Comparison of ENCODE assay signal across 13 cellular contexts in genomic region chr12:106144847-106145246, GRCh38. TPM values are rescaled to one million over a fixed set of nuclear protein-coding genes. Genes with fewer than 3 reads are reported as not detected.
DNase-seq lines count a peak whose midpoint lies in the region; ATAC-seq lines count a peak whose summit lies in the region.
"Had no signal": no experiment of that assay in that cellular context is flagged by ENCODE, and none has a peak within 500 bp of the region (broad histone marks: within the 10 kb centered on the region; RNA-seq: fewer than 3 reads in every experiment).

No MANE protein-coding gene starts in this region.

- peak overlapping the region; percentile 61 for H3K27ac ChIP-seq in right cardiac atrium (ENCODE audit: low read length)

- WGBS in right cardiac atrium: 42% methylated on average over 2 of the region's 2 CpGs

- intact Hi-C loops in right cardiac atrium (cut with DNase I): no loop called here

- ATAC-seq in GM18520 (IDR thresholded peaks at IDR 0.05; ENCODE audit: unreplicated experiment) (peak; percentile 52), right cardiac atrium (no peak), HG03342 (IDR thresholded peaks at IDR 0.05; ENCODE audit: unreplicated experiment) (no peak), HG02852 (IDR thresholded peaks at IDR 0.05; ENCODE audit: unreplicated experiment) (no peak)
- ATAC-seq: activated CD8-positive, alpha-beta T cell treated with anti-CD3 and anti-CD28 coated beads, Interleukin-2, amount 10 ng/mL, durations not matched to agents 7 days and 5 days had no signal

- H3K4me3 ChIP-seq in right cardiac atrium (ENCODE audit: low read length): no peak overlapping the region
- H3K4me3 ChIP-seq: tibial nerve had no signal

- no peaks in the 10 kb centered on the region for H3K9me3 ChIP-seq in right cardiac atrium (ENCODE audit: control insufficient read depth, low read length)
- H3K9me3 ChIP-seq: tibial nerve had no signal

- H3K27me3 ChIP-seq in right cardiac atrium (ENCODE audit: control insufficient read depth, insufficient read depth): no peaks in the 10 kb centered on the region
- H3K27me3 ChIP-seq: tibial nerve had no signal

- peaks cover 12% of the 10 kb centered on the region for H3K4me1 ChIP-seq in right cardiac atrium (ENCODE audit: control insufficient read depth, insufficient read depth, low read length)

- DNase-seq in A172 (ENCODE audit: low spot score) (peak; percentile 28), RPMI8226 (peak; percentile 75), right cardiac atrium (no peak)
- DNase-seq in activated CD4-positive, alpha-beta T cell treated with anti-CD3 and anti-CD28 coated beads, Interleukin-2, amount 50 U/mL, for 48 hours: no peak
- DNase-seq in central memory CD4-positive, alpha-beta T cell: no peak
- DNase-seq: activated CD8-positive, alpha-beta T cell treated with anti-CD3 and anti-CD28 coated beads, Interleukin-2, amount 10 ng/mL, durations not matched to agents 7 days and 5 days; activated effector memory CD4-positive, alpha-beta T cell treated with anti-CD3 and anti-CD28 coated beads, Interleukin-2, amount 50 U/mL, for 16 hours; NCI-H1694 treated with DMSO at 0.1 percent for 48 hours; NCI-H526 treated with DMSO at 0.1 percent for 48 hours had no signal

RNA-seq across cellular contexts. Expression of gene NUAK1, which starts 6.1 kb away (rescaled TPM):
- 35.5 and 36.1 TPM in 2 replicates for total RNA-seq in A172 (2014; rRNA removed; shearing (Covaris generic))
- total RNA-seq in right cardiac atrium: 10 to 100 TPM; 20.1 to 30.2 (median 23.7) TPM
- 10.0 TPM for polyA plus RNA-seq in right cardiac atrium
- total RNA-seq: activated CD8-positive, alpha-beta T cell treated with anti-CD3 and anti-CD28 coated beads, Interleukin-2, amount 10 ng/mL, durations not matched to agents 7 days and 5 days had no signal

Comparison
In these comparisons a context has a peak if more than half of its experiments do, and no peak if none do; other contexts are left out.
1. DNase-seq: peak in A172 (single experiment) and RPMI8226 (single experiment); none in right cardiac atrium (0 of 3), activated CD4-positive, alpha-beta T cell treated with anti-CD3 and anti-CD28 coated beads, Interleukin-2, amount 50 U/mL, for 48 hours (0 of 2) and central memory CD4-positive, alpha-beta T cell (single experiment).